ENCODE assay signal across 7 cellular contexts in the genomic region with DNA sequence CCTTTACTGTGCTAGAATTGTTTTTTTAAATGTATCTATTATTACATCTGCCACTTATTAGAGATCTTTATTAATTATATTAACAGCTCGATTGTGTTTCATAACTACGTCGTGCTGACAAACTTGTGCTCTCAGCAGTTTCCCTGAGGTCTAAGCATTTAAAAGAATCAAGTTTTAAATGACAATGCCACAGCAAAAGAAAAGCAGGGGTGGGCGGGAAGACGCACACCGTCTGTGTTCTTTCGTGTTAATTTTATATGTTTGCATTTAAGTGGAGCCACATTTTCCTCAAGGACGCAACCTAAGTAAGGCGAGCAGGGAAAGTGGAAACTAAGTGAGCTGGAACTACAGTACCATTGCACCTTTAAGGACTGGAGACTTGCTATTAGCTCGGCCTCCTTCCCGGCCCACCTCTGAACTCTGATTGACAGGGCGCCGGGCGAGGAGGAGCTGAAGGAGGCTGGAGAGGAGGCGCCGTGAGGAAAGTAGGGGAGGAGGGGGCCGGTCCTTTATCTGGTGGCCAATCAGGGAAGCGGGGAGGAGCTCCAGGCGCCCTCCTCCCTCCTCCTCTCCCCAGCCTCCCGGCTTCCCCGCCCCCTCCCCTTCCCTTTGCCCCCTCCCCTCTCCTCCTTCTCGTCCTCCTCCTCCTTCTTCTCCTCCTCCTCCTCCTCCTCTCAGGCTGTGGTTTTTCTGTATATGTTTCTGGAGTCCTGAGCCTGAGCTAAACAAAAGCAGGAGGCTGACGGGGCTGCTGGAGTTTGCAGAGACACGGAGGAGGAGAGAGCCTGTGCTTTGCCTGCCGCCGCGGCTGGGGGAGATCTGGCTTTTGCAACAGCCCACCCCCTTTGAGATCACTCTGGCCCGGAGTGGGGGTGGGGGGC. TPM values are rescaled to one million over a fixed set of nuclear protein-coding genes. Genes with fewer than 3 reads are reported as not detected.
A peak's percentile ranks its signal among the peaks of the same experiment; 100 is the strongest.
DNase-seq lines count a peak whose midpoint lies in the region; ATAC-seq and TF ChIP-seq lines count a peak whose summit lies in the region.

A gene (plus strand): TSS at position 724 of the 881 bp plus-strand sequence.

- peak; percentile 100 for ATAC-seq in GM18858 (IDR thresholded peaks at IDR 0.05; ENCODE audit: unreplicated experiment)
- peak; percentile 100 for ATAC-seq in HG03095 (IDR thresholded peaks at IDR 0.05; ENCODE audit: unreplicated experiment)

- H3K27ac ChIP-seq in VCaP = peak within 1 kb of the TSS; percentile 88
- peak within 1 kb of the TSS; percentile 78 for H3K27ac ChIP-seq in skeletal muscle tissue (ENCODE audit: low read depth, low read length)

- H3K9me3 ChIP-seq in skeletal muscle tissue (ENCODE audit: control insufficient read depth in 3 of 3, low read length in 3 of 3) = no peaks in the 10 kb centered on the region

- no peaks in the 10 kb centered on the region for H3K36me3 ChIP-seq in skeletal muscle tissue (ENCODE audit: control insufficient read depth in 3 of 3, insufficient read depth in 3 of 3, low read length in 3 of 3)

- peak within 1 kb of the TSS; percentile 80 to 86 (median 85) for H3K9ac ChIP-seq in skeletal muscle tissue (ENCODE audit: low read depth in 1 of 3, low read length in 3 of 3)

- TF ChIP-seq CTCF in VCaP (conservative IDR thresholded peaks at IDR 0.05) (no peak), cardiac fibroblast (IDR thresholded peaks at IDR 0.05; ENCODE audit: low read depth, low read length) (no peak)

- H3K4me3 ChIP-seq in cardiac fibroblast (replicated peaks in 1 of 2; ENCODE audit: low read depth in 2 of 2, low read length in 2 of 2) = peak within 1 kb of the TSS; percentile 69 to 78
- H3K4me3 ChIP-seq in skeletal muscle tissue (ENCODE audit: low read length in 3 of 3) = peak within 1 kb of the TSS; percentile 78 to 95 (median 79)

- DNase-seq in NCI-H2171 (lab: John Stamatoyannopoulos, UW) (peak; percentile 95), cardiac fibroblast (ENCODE audit: low read depth in 2 of 2) (peak; percentile 99), iPS-NIHi11 (ENCODE audit: low spot score) (peak; percentile 96)

- H3K27me3 ChIP-seq in skeletal muscle tissue (ENCODE audit: control insufficient read depth in 3 of 3, insufficient read depth in 3 of 3, low read length in 3 of 3) = no peaks in the 10 kb centered on the region

- H3K4me1 ChIP-seq in skeletal muscle tissue (ENCODE audit: control insufficient read depth in 3 of 3, insufficient read depth in 3 of 3, low read length in 3 of 3) = peaks cover 0 to 14% (median 0%) of the 10 kb centered on the region in 3 donors

RNA-seq across cellular contexts. Expression of the gene that starts here (rescaled TPM):
- total RNA-seq in skeletal muscle tissue = 53.2 TPM

Comparison
In these comparisons a context has a peak if more than half of its experiments do, and no peak if none do; other contexts are left out.
1. Peak in every context shown above with its lines: DNase-seq, ATAC-seq, H3K4me3 ChIP-seq and H3K27ac ChIP-seq.